8 cellular contexts compared by ENCODE assay signal in the genomic region with DNA sequence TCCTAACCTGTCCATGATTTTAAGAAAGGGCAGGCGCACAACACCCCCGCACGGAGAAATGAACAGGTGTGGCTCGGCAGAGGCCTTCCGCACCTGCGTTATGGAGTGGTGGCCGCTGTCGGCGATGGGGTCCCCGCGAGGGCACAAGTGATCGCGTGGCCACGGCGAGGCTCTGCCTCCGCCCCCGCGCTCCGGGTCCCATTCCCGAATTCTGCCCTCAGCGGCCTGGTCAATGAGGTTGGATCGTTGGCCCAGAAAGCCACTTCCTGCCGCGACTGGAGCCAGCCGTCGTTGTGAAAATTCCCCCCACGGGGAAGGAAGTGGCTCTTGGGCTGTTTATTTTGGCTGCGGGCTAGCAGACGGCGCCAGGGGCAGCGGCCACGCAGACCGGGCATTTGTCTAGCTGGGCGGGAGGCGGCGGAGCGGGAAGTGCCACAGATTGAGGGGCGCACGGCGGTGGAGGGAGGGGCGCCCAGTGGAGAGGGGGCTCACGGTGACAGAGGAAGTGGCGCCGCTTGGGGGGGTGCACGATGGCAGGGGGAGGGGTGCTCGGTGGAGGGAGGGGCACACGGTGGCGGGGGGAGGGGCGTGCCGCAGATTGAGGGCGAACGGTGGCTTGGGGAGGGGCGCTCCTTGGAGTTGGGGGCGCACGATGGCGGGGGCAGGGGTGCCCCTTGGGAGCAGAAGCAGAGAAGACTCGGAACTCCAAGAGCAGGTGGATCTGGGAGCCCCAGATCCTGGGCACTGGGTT. TPM values are rescaled to one million over a fixed set of nuclear protein-coding genes. Genes with fewer than 3 reads are reported as not detected.
A peak's percentile ranks its signal among the peaks of the same experiment; 100 is the strongest.
DNase-seq lines count a peak whose midpoint lies in the region; ATAC-seq and TF ChIP-seq lines count a peak whose summit lies in the region.

No MANE protein-coding gene starts in this region.

- POLR2A ChIA-PET in Caco-2 (lab: Charles Lee), result no interaction called here

- H3K27ac ChIP-seq in mammary epithelial cell (ENCODE audit: insufficient read depth, low read depth, low read length), result no peak overlapping the region

- H3K9ac ChIP-seq in mammary epithelial cell (ENCODE audit: insufficient read depth, low read length), result no peak overlapping the region

- peaks cover 5% of the 10 kb centered on the region for H3K36me3 Mint-ChIP-seq in Caco-2 (ENCODE audit: insufficient read depth, unreplicated experiment)

- peak overlapping the region; percentile 43 for H3K4me3 ChIP-seq in Caco-2 (ENCODE audit: low read depth, low read length)
- H3K4me3 ChIP-seq in Jurkat, Clone E6-1 (ENCODE audit: low read length), result peak overlapping the region; percentile 60
- peak overlapping the region; percentile 10 to 36 (median 35) for H3K4me3 ChIP-seq in mammary epithelial cell (replicated peaks in 1 of 3; ENCODE audit: insufficient read depth in 1 of 3, low read depth in 2 of 3, low read length in 3 of 3)
- peak overlapping the region; percentile 42 for H3K4me3 ChIP-seq in kidney epithelial cell (ENCODE audit: low read depth, low read length)

- TF ChIP-seq CTCF in Caco-2 (IDR thresholded peaks at IDR 0.05; ENCODE audit: insufficient read depth in 1 of 2, low read depth in 1 of 2, low read length in 1 of 2, severe bottlenecking in 1 of 2, unreplicated experiment in 1 of 2) (no peak), mammary epithelial cell (conservative IDR thresholded peaks at IDR 0.05 in 1 of 2, IDR thresholded peaks at IDR 0.05 in 1 of 2; ENCODE audit: extremely low read depth in 1 of 2, insufficient read depth in 1 of 2, low read depth in 1 of 2, low read length in 2 of 2) (no peak), kidney epithelial cell (IDR thresholded peaks at IDR 0.05; ENCODE audit: insufficient read depth, low read length, poor library complexity, severe bottlenecking) (no peak)

- in situ Hi-C loops in mammary epithelial cell (cut with MboI; ENCODE audit: low sequenced_read_pairs in 2 of 2), result no loop called here

- CTCF ChIA-PET in Caco-2 (lab: Charles Lee), result no interaction called here
- CTCF ChIA-PET in mammary epithelial cell (lab: Charles Lee; ENCODE audit: low non-redundant PET), result no interaction called here

- H3K27ac Mint-ChIP-seq in Caco-2 (ENCODE audit: unreplicated experiment), result no peak overlapping the region

- peak overlapping the region; percentile 93 for H3K4me2 ChIP-seq in mammary epithelial cell (ENCODE audit: insufficient read depth, low read depth, low read length)

- 4% methylated on average over 18 of the region's 57 CpGs for WGBS in mammary epithelial cell (ENCODE audit: low coverage, missing lambda C conversion rate)

- ATAC-seq in SK-N-SH treated with all-trans-retinoic acid at 6 μM for 48 hours (peak; percentile 55), GM21515 (IDR thresholded peaks at IDR 0.05; ENCODE audit: unreplicated experiment) (no peak)

- peaks cover 13% of the 10 kb centered on the region for H3K4me1 Mint-ChIP-seq in Caco-2 (ENCODE audit: low read depth, unreplicated experiment)

- H3K9me3 Mint-ChIP-seq in Caco-2 (ENCODE audit: unreplicated experiment), result no peaks in the 10 kb centered on the region

- BruUV-seq in Caco-2 (replicated peaks; lab: Mats Ljungman, UMichigan) (no TSS peak), mammary epithelial cell (replicated peaks; lab: Mats Ljungman, UMichigan) (no TSS peak)

- H3K9me3 ChIP-seq in Caco-2, result no peaks in the 10 kb centered on the region
- no peaks in the 10 kb centered on the region for H3K9me3 ChIP-seq in mammary epithelial cell (replicated peaks; ENCODE audit: insufficient read depth, low read length)

- peak overlapping the region; percentile 79 for H3K4me3 Mint-ChIP-seq in Caco-2 (ENCODE audit: unreplicated experiment)

- no peaks in the 10 kb centered on the region for H3K27me3 ChIP-seq in Caco-2 (replicated peaks; ENCODE audit: control insufficient read depth, insufficient read depth, low read length)
- no peaks in the 10 kb centered on the region for H3K27me3 ChIP-seq in mammary epithelial cell (ENCODE audit: insufficient read depth, low read length)
- no peaks in the 10 kb centered on the region for H3K27me3 ChIP-seq in kidney epithelial cell (ENCODE audit: control insufficient read depth, insufficient read depth, low read length)

- H3K36me3 ChIP-seq in Caco-2 (ENCODE audit: control insufficient read depth, insufficient read depth, low read length) (no peaks in the 10 kb centered on the region), mammary epithelial cell (ENCODE audit: insufficient read depth, low read length) (peaks cover 2% of the 10 kb centered on the region), kidney epithelial cell (ENCODE audit: control insufficient read depth, insufficient read depth, low read length) (peaks cover 1% of the 10 kb centered on the region)

- H2AFZ ChIP-seq in mammary epithelial cell (ENCODE audit: low read depth, low read length), result peak overlapping the region; percentile 88

- peaks cover 29% of the 10 kb centered on the region for H3K79me2 ChIP-seq in mammary epithelial cell (ENCODE audit: insufficient read depth, low read length)

- peaks cover 4% of the 10 kb centered on the region for H3K27me3 Mint-ChIP-seq in Caco-2 (ENCODE audit: insufficient read depth, unreplicated experiment)

- no peak for DNase-seq in Caco-2
- peak; percentile 38 for DNase-seq in Jurkat, Clone E6-1 (ENCODE audit: low read depth, low spot score)
- DNase-seq in mammary epithelial cell, result peak; percentile 69
- DNase-seq in kidney epithelial cell (ENCODE audit: low read depth), result no peak
- peak; percentile 16 to 26 for DNase-seq in stimulated activated CD4-positive, alpha-beta T cell treated with anti-CD3 and anti-CD28 coated beads, Interleukin-2, amount 100 ng/mL, for 48 hours
- no peak for DNase-seq in NCI-H526 treated with DMSO at 0.1 percent for 48 hours (lab: John Stamatoyannopoulos, UW)

- H3K4me1 ChIP-seq in Caco-2, result 0 out of 2 replicates have a peak, but pooled peaks cover 4% of the 10 kb centered on the region
- peaks cover 36% of the 10 kb centered on the region for H3K4me1 ChIP-seq in mammary epithelial cell (ENCODE audit: insufficient read depth, low read length)

- H4K20me1 ChIP-seq in mammary epithelial cell (ENCODE audit: insufficient read depth, low read length), result no peaks in the 10 kb centered on the region

- dilution Hi-C loops in mammary epithelial cell (cut with HindIII; ENCODE audit: low sequenced_read_pairs), result no loop called here

- intact Hi-C loops in Caco-2 (cut with micrococcal nuclease; ENCODE audit: unreplicated experiment) (no loop called here), mammary epithelial cell (cut with micrococcal nuclease) (no loop called here)

TF ChIP-seq in SK-N-SH treated with all-trans-retinoic acid at 6 μM for 48 hours, 23 proteins besides CTCF, POLR2A, EP300 and RAD21 (continues in another document):
- TF ChIP-seq, protein P1, sequence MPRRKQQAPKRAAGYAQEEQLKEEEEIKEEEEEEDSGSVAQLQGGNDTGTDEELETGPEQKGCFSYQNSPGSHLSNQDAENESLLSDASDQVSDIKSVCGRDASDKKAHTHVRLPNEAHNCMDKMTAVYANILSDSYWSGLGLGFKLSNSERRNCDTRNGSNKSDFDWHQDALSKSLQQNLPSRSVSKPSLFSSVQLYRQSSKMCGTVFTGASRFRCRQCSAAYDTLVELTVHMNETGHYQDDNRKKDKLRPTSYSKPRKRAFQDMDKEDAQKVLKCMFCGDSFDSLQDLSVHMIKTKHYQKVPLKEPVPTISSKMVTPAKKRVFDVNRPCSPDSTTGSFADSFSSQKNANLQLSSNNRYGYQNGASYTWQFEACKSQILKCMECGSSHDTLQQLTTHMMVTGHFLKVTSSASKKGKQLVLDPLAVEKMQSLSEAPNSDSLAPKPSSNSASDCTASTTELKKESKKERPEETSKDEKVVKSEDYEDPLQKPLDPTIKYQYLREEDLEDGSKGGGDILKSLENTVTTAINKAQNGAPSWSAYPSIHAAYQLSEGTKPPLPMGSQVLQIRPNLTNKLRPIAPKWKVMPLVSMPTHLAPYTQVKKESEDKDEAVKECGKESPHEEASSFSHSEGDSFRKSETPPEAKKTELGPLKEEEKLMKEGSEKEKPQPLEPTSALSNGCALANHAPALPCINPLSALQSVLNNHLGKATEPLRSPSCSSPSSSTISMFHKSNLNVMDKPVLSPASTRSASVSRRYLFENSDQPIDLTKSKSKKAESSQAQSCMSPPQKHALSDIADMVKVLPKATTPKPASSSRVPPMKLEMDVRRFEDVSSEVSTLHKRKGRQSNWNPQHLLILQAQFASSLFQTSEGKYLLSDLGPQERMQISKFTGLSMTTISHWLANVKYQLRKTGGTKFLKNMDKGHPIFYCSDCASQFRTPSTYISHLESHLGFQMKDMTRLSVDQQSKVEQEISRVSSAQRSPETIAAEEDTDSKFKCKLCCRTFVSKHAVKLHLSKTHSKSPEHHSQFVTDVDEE (CRISPR knock-in tag; IDR thresholded peaks at IDR 0.05), result peak; percentile 77
- TF ChIP-seq ZFP3 (CRISPR knock-in tag; IDR thresholded peaks at IDR 0.05) (peak; percentile 66; the same call in 1 of the 2 replicates), ZNF8 (CRISPR knock-in tag; IDR thresholded peaks at IDR 0.05) (0 out of 2 replicates have a peak, but pooled peaks have one; percentile 24), ZNF70 (CRISPR knock-in tag; IDR thresholded peaks at IDR 0.05) (no peak), RARB (CRISPR knock-in tag; IDR thresholded peaks at IDR 0.05) (no peak), CSDC2 (CRISPR knock-in tag; IDR thresholded peaks at IDR 0.05) (peak; percentile 65; the same call in 1 of the 2 replicates), SNAI2 (CRISPR knock-in tag; IDR thresholded peaks at IDR 0.05) (peak; percentile 72; the same call in 1 of the 2 replicates), ESRRG (CRISPR knock-in tag; IDR thresholded peaks at IDR 0.05) (no peak), ZC3H10 (CRISPR knock-in tag; IDR thresholded peaks at IDR 0.05) (no peak)
- TF ChIP-seq, protein P2, sequence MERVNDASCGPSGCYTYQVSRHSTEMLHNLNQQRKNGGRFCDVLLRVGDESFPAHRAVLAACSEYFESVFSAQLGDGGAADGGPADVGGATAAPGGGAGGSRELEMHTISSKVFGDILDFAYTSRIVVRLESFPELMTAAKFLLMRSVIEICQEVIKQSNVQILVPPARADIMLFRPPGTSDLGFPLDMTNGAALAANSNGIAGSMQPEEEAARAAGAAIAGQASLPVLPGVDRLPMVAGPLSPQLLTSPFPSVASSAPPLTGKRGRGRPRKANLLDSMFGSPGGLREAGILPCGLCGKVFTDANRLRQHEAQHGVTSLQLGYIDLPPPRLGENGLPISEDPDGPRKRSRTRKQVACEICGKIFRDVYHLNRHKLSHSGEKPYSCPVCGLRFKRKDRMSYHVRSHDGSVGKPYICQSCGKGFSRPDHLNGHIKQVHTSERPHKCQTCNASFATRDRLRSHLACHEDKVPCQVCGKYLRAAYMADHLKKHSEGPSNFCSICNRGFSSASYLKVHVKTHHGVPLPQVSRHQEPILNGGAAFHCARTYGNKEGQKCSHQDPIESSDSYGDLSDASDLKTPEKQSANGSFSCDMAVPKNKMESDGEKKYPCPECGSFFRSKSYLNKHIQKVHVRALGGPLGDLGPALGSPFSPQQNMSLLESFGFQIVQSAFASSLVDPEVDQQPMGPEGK (CRISPR knock-in tag; IDR thresholded peaks at IDR 0.05; ENCODE audit: borderline replicate concordance), result peak; percentile 63; the same call in 1 of the 2 replicates

RNA-seq across cellular contexts. Expression of gene MRC2, which starts 25.0 kb away (rescaled TPM):
- total RNA-seq in Caco-2 (2022) (5.7 and 7.0 TPM in 2 replicates), mammary epithelial cell (100 to 1,000 TPM; 147 to 512 TPM), kidney epithelial cell (45.9 and 53.0 TPM in 2 replicates)
- polyA plus RNA-seq in Jurkat, Clone E6-1 (2012; ENCODE audit: insufficient read depth, insufficient read length), result 20.8 TPM
- 64.3 TPM for polyA plus RNA-seq in mammary epithelial cell
- polyA minus RNA-seq in mammary epithelial cell, result 74.0 TPM

Comparison
In these comparisons a context has a peak if more than half of its experiments do, and no peak if none do; other contexts are left out.
1. DNase-seq: peak in Jurkat, Clone E6-1 (single experiment), mammary epithelial cell (single experiment) and stimulated activated CD4-positive, alpha-beta T cell treated with anti-CD3 and anti-CD28 coated beads, Interleukin-2, amount 100 ng/mL, for 48 hours (2 of 2); none in Caco-2 (0 of 2), kidney epithelial cell (single experiment) and NCI-H526 treated with DMSO at 0.1 percent for 48 hours (single experiment).
2. Peak in every context shown above with its lines, with median percentiles within 50 percentile points of each other: H3K4me3 ChIP-seq.